8 cellular contexts compared by ENCODE assay signal in genomic region chr1:46603858-46604549, GRCh38. TPM values are rescaled to one million over a fixed set of nuclear protein-coding genes. Genes with fewer than 3 reads are reported as not detected.
DNase-seq lines count a peak whose midpoint lies in the region; ATAC-seq and TF ChIP-seq lines count a peak whose summit lies in the region.

Gene MKNK1 (minus strand): TSS chr1:46604268. CDS start chr1:46583327, 20,941 bp downstream.

- no peak within 1 kb of the TSS for H3K27ac ChIP-seq in PC-3 (ENCODE audit: low read length)

- H3K9me3 ChIP-seq in PC-3 (ENCODE audit: low read length) (no peaks in the 10 kb centered on the region), mucosa of descending colon (no peaks in the 10 kb centered on the region)

- intact Hi-C loops in PC-3 (cut with micrococcal nuclease) (loop anchor here (5.0 kb wide), 1 partner anchor 113 kb away; the partner anchor contains the start of gene EFCAB14), mucosa of descending colon (cut with DNase I, micrococcal nuclease) (no loop called here)

- H3F3A ChIP-seq in PC-3 (ENCODE audit: low read length, unreplicated experiment), result peaks cover 5% of the 10 kb centered on the region

- TF ChIP-seq CTCF in PC-3 (conservative IDR thresholded peaks at IDR 0.05; ENCODE audit: low read depth, low read length), result no peak
- peak; percentile 8 for TF ChIP-seq CTCF in epithelial cell of esophagus (IDR thresholded peaks at IDR 0.05; ENCODE audit: insufficient read depth, low read depth, low read length, missing control alignments)
- no peak for TF ChIP-seq CTCF in mucosa of descending colon (IDR thresholded peaks at IDR 0.05)

- peak within 1 kb of the TSS; percentile 96 for H3K4me2 ChIP-seq in PC-3 (ENCODE audit: low read length)

- no peaks in the 10 kb centered on the region for H4K20me1 ChIP-seq in PC-3 (ENCODE audit: low read length)

- H2AFZ ChIP-seq in PC-3 (ENCODE audit: low read length), result peak within 1 kb of the TSS; percentile 90

- H3K4me1 ChIP-seq in PC-3 (ENCODE audit: insufficient read depth, low read length), result peaks cover 28% of the 10 kb centered on the region
- H3K4me1 ChIP-seq in mucosa of descending colon (ENCODE audit: low read depth), result peaks cover 18% of the 10 kb centered on the region

- DNase-seq in DMS 273 treated with DMSO at 0.1 percent for 48 hours (lab: John Stamatoyannopoulos, UW) (peak; percentile 85), HuH-7 (ENCODE audit: low spot score) (peak; percentile 100), PC-3 (peak; percentile 97), activated T-cell treated with anti-CD3 and anti-CD28 coated beads for 48 hours (ENCODE audit: low read depth) (peak; percentile 97), epithelial cell of esophagus (ENCODE audit: low read depth) (peak; percentile 94), mucosa of descending colon (peak; percentile 98 to 99 (median 99))
- peak; percentile 97 for DNase-seq in stimulated activated CD8-positive, alpha-beta memory T cell treated with anti-CD3 and anti-CD28 coated beads, Interleukin-4, amount 100 ng/mL, for 24 hours (ENCODE audit: low read depth)

- POLR2A ChIA-PET in PC-3 (lab: Charles Lee; ENCODE audit: unreplicated experiment), result interaction anchor here (0.7 to 1.3 kb wide), 2 partner anchors 13 to 18 kb away, joined by 3 to 5 read pairs; no protein-coding TSS in a partner anchor

- H3K4me3 ChIP-seq in PC-3 (ENCODE audit: low read length) (peak within 1 kb of the TSS; percentile 89), epithelial cell of esophagus (ENCODE audit: low read length) (peak within 1 kb of the TSS; percentile 95), mucosa of descending colon (peak within 1 kb of the TSS; percentile 72)

- CTCF ChIA-PET in PC-3 (lab: Charles Lee), result interaction anchor here (0.5 to 0.6 kb wide), 3 partner anchors 24 to 58 kb away, joined by 3 to 8 read pairs (median 3); no protein-coding TSS in a partner anchor

- H3K9me2 ChIP-seq in PC-3 (replicated peaks; ENCODE audit: low read length), result no peaks in the 10 kb centered on the region

- H3K27me3 ChIP-seq in PC-3 (ENCODE audit: low read length), result no peaks in the 10 kb centered on the region

- H3K79me2 ChIP-seq in PC-3 (ENCODE audit: low read length), result peaks cover 32% of the 10 kb centered on the region

- TSS peak; percentile 61 for BruUV-seq in PC-3 (replicated peaks; lab: Mats Ljungman, UMichigan)

- peaks cover 7% of the 10 kb centered on the region; the same call in 1 of the 2 replicates for H3K36me3 ChIP-seq in PC-3 (ENCODE audit: low read depth, low read length)
- no peaks in the 10 kb centered on the region for H3K36me3 ChIP-seq in mucosa of descending colon (ENCODE audit: low read depth)

- H3K9ac ChIP-seq in PC-3 (ENCODE audit: low read length), result peak within 1 kb of the TSS; percentile 77

- peak; percentile 94 for ATAC-seq in GM21515 (IDR thresholded peaks at IDR 0.05; ENCODE audit: unreplicated experiment)
- peak; percentile 86 for ATAC-seq in PC-3
- peak; percentile 98 for ATAC-seq in mucosa of descending colon

RNA-seq across cellular contexts. Expression of gene MKNK1, which starts in this region (rescaled TPM):
- total RNA-seq in PC-3 (2014; rRNA removed), result 36.1 and 36.8 TPM in 2 replicates
- total RNA-seq in mucosa of descending colon, result 10 to 100 TPM; 51.5 to 65.7 (median 59.3) TPM
